In the genomic region with DNA sequence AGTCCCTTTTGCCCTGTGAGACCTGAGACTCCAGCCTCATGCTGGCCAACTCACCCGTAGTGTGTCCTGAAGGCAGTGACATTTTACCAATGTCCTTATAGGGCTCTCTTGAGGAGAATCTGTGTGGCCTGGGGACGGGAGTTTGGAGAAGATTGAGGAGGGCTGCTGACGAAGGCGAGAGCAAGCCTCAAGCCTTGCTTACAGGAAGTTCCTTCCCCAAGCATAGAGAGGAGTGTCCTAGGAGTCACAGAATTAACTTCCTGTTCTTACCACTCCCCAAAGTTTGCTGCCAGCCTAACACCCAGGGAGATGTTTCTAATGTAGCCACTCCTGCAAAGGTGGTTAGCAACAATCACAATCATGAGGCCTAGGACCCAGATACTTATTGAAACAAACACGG, we compare ENCODE assay signal across 20 cellular contexts. TPM values are rescaled to one million over a fixed set of nuclear protein-coding genes. Genes with fewer than 3 reads are reported as not detected.
"Had no signal": no experiment of that assay in that cellular context is flagged by ENCODE, and none has a peak within 500 bp of the region (broad histone marks: within the 10 kb centered on the region; RNA-seq: fewer than 3 reads in every experiment).

A gene with protein sequence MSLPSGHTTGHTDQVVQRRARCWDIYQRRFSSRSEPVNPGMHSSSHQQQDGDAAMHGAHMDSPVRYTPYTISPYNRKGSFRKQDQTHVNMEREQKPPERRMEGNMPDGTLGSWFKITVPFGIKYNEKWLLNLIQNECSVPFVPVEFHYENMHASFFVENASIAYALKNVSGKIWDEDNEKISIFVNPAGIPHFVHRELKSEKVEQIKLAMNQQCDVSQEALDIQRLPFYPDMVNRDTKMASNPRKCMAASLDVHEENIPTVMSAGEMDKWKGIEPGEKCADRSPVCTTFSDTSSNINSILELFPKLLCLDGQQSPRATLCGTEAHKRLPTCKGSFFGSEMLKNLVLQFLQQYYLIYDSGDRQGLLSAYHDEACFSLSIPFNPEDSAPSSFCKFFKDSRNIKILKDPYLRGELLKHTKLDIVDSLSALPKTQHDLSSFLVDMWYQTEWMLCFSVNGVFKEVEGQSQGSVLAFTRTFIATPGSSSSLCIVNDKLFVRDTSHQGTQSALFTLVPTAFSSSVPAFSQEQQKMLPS (minus strand): TSS at position 202 of the 400 bp plus-strand sequence. CDS start 120 bp downstream, at position 82.

- DNase-seq: activated CD4-positive, alpha-beta T cell treated with anti-CD3 and anti-CD28 coated beads, Interleukin-2, amount 10 ng/mL, durations not matched to agents 24 days and 14 days; activated CD8-positive, alpha-beta memory T cell treated with anti-CD3 and anti-CD28 coated beads for 24 hours; activated naive CD4-positive, alpha-beta T cell treated with anti-CD3 and anti-CD28 coated beads, Interleukin-2, amount 50 U/mL, for 16 hours; effector memory CD8-positive, alpha-beta T cell; gastrocnemius medialis; left ventricle myocardium superior; sigmoid colon; stimulated activated CD4-positive, alpha-beta T cell treated with anti-CD3 and anti-CD28 coated beads, Interleukin-2, amount 100 ng/mL, for 48 hours; T-helper 9 cell had no signal

- H3K27me3 Mint-ChIP-seq: activated T-helper 17 cell treated with anti-CD3 and anti-CD28 coated beads, Interleukin-2, amount 50 U/mL, for 72 hours; brain; central memory CD8-positive, alpha-beta T cell; dendritic cell treated with granulocyte-macrophage colony-stimulating factor and Interleukin-4, amounts not matched to agents 40 ng/mL and 50 ng/mL, for 4 days; effector memory CD8-positive, alpha-beta T cell; stimulated activated naive CD8-positive, alpha-beta T cell treated with anti-CD3 and anti-CD28 coated beads, Interleukin-15, Interleukin-2, amounts not matched to agents 100 ng/mL and 50 ng/mL, for 24 hours had no signal

- H3K27ac Mint-ChIP-seq: activated CD4-positive, alpha-beta T cell treated with anti-CD3 and anti-CD28 coated beads, Interleukin-2, amount 10 ng/mL, durations not matched to agents 24 days and 14 days; activated T-helper 17 cell treated with anti-CD3 and anti-CD28 coated beads, Interleukin-2, amount 50 U/mL, for 72 hours; brain; dendritic cell treated with granulocyte-macrophage colony-stimulating factor and Interleukin-4, amounts not matched to agents 40 ng/mL and 50 ng/mL, for 4 days; effector memory CD8-positive, alpha-beta T cell; stimulated activated naive CD8-positive, alpha-beta T cell treated with anti-CD3 and anti-CD28 coated beads, Interleukin-15, Interleukin-2, amounts not matched to agents 100 ng/mL and 50 ng/mL, for 24 hours; WTC11 had no signal

- ATAC-seq: activated T-helper 17 cell treated with anti-CD3 and anti-CD28 coated beads, Interleukin-2, amount 50 U/mL, for 72 hours; effector memory CD8-positive, alpha-beta T cell; gastrocnemius medialis; left ventricle myocardium superior; WTC11 had no signal

- H3K9me3 Mint-ChIP-seq: activated CD4-positive, alpha-beta T cell treated with anti-CD3 and anti-CD28 coated beads, Interleukin-2, amount 10 ng/mL, durations not matched to agents 24 days and 14 days; activated T-helper 17 cell treated with anti-CD3 and anti-CD28 coated beads, Interleukin-2, amount 50 U/mL, for 72 hours; central memory CD8-positive, alpha-beta T cell; dendritic cell treated with granulocyte-macrophage colony-stimulating factor and Interleukin-4, amounts not matched to agents 40 ng/mL and 50 ng/mL, for 4 days; effector memory CD8-positive, alpha-beta T cell; stimulated activated naive CD8-positive, alpha-beta T cell treated with anti-CD3 and anti-CD28 coated beads, Interleukin-15, Interleukin-2, amounts not matched to agents 100 ng/mL and 50 ng/mL, for 24 hours had no signal

- H3K9me3 ChIP-seq: gastrocnemius medialis, sigmoid colon, thoracic aorta had no signal

- H3K36me3 ChIP-seq: gastrocnemius medialis, sigmoid colon, thoracic aorta had no signal

- H3K27me3 ChIP-seq: sigmoid colon had no signal

- H3K4me1 ChIP-seq: gastrocnemius medialis, sigmoid colon had no signal

- H3K4me3 ChIP-seq: gastrocnemius medialis, sigmoid colon, thoracic aorta had no signal

- H3K36me3 Mint-ChIP-seq: brain had no signal

- FAIRE-seq: keratinocyte, urothelium cell line had no signal

- H3K27ac ChIP-seq: epithelial cell of prostate, gastrocnemius medialis, sigmoid colon, thoracic aorta had no signal

- H3K4me1 Mint-ChIP-seq: activated CD4-positive, alpha-beta T cell treated with anti-CD3 and anti-CD28 coated beads, Interleukin-2, amount 10 ng/mL, durations not matched to agents 24 days and 14 days; activated T-helper 17 cell treated with anti-CD3 and anti-CD28 coated beads, Interleukin-2, amount 50 U/mL, for 72 hours; brain; central memory CD8-positive, alpha-beta T cell had no signal

- H3K4me3 Mint-ChIP-seq: activated CD4-positive, alpha-beta T cell treated with anti-CD3 and anti-CD28 coated beads, Interleukin-2, amount 10 ng/mL, durations not matched to agents 24 days and 14 days; activated T-helper 17 cell treated with anti-CD3 and anti-CD28 coated beads, Interleukin-2, amount 50 U/mL, for 72 hours; brain; central memory CD8-positive, alpha-beta T cell; dendritic cell treated with granulocyte-macrophage colony-stimulating factor and Interleukin-4, amounts not matched to agents 40 ng/mL and 50 ng/mL, for 4 days; effector memory CD8-positive, alpha-beta T cell; stimulated activated naive CD8-positive, alpha-beta T cell treated with anti-CD3 and anti-CD28 coated beads, Interleukin-15, Interleukin-2, amounts not matched to agents 100 ng/mL and 50 ng/mL, for 24 hours; WTC11 had no signal

RNA-seq across cellular contexts. Expression of the gene that starts here (rescaled TPM):
- total RNA-seq: activated CD4-positive, alpha-beta T cell treated with anti-CD3 and anti-CD28 coated beads, Interleukin-2, amount 10 ng/mL, durations not matched to agents 24 days and 14 days; activated T-helper 17 cell treated with anti-CD3 and anti-CD28 coated beads, Interleukin-2, amount 50 U/mL, for 72 hours; WTC11 had no signal
- polyA plus RNA-seq: neural cell had no signal
